In the genomic region with DNA sequence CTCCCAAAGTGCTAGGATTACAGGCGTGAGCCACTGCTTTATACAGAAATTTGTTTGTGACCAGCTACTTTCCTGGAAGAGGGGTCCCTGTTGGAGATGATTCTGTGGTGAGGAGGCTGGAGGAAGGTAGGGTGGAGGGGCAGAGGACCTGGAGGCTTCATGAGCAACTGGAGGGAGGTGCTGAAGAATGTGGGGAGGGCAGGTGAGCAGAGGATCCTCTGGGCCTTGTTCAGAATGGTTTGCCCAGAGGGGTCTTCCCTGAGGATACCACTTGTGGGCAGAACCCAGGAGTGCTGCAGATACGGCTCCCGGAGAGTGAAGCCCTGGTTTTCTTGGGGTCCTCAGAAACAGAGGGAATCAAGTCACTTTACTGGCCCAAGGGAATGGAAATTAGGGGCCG, we compare ENCODE assay signal across 1 cellular context.
TF ChIP-seq lines count a peak whose summit lies in the region.

No MANE protein-coding gene starts in this region.

TF ChIP-seq in WTC11, 78 proteins besides CTCF, POLR2A, EP300 and RAD21 (continued from another document):
- TF ChIP-seq AR (CRISPR knock-in tag; IDR thresholded peaks at IDR 0.05) (no peak), RORB (CRISPR knock-in tag; IDR thresholded peaks at IDR 0.05) (no peak), MYBL2 (CRISPR knock-in tag; IDR thresholded peaks at IDR 0.05) (no peak), ELF4 (CRISPR knock-in tag; IDR thresholded peaks at IDR 0.05; ENCODE audit: low read depth) (no peak), OVOL2 (CRISPR knock-in tag; IDR thresholded peaks at IDR 0.05; ENCODE audit: borderline replicate concordance) (no peak), CBFB (CRISPR knock-in tag; IDR thresholded peaks at IDR 0.05; ENCODE audit: low read depth) (no peak)
- TF ChIP-seq, protein P1, sequence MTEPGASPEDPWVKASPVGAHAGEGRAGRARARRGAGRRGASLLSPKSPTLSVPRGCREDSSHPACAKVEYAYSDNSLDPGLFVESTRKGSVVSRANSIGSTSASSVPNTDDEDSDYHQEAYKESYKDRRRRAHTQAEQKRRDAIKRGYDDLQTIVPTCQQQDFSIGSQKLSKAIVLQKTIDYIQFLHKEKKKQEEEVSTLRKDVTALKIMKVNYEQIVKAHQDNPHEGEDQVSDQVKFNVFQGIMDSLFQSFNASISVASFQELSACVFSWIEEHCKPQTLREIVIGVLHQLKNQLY (CRISPR knock-in tag; IDR thresholded peaks at IDR 0.05) = no peak
